Comparison of ENCODE assay signal across 10 cellular contexts in the genomic region with DNA sequence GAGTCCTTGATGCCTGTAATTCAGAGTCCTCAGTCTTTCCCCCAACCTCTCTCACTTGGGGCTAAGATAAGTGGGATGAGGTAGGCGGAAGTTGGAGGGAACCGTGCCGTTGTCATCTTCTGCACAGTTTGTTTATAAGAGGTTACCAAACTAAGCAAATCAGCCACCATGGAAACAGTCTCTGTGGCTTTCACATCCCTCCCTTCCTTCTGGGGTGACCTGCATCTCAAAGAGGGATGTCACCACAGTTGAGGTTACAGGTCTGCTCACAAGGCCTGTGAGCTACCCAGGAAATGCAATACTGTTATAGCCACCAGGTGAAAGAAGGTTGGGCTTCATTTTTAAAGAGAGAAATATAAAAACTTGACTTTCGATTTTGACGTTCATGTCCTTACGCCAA. TPM values are rescaled to one million over a fixed set of nuclear protein-coding genes. Genes with fewer than 3 reads are reported as not detected.
DNase-seq lines count a peak whose midpoint lies in the region; ATAC-seq, FAIRE-seq and TF ChIP-seq lines count a peak whose summit lies in the region.
"Had no signal": no experiment of that assay in that cellular context is flagged by ENCODE, and none has a peak within 500 bp of the region (broad histone marks: within the 10 kb centered on the region; RNA-seq: fewer than 3 reads in every experiment).

No MANE protein-coding gene starts in this region.

- H3K36me3 ChIP-seq in left ventricle myocardium inferior = no peaks in the 10 kb centered on the region

- H3K27me3 Mint-ChIP-seq in dendritic cell treated with granulocyte-macrophage colony-stimulating factor and Interleukin-4, amounts not matched to agents 40 ng/mL and 50 ng/mL, for 4 days = no peaks in the 10 kb centered on the region

- no peaks in the 10 kb centered on the region for H3K9me3 Mint-ChIP-seq in dendritic cell treated with granulocyte-macrophage colony-stimulating factor and Interleukin-4, amounts not matched to agents 40 ng/mL and 50 ng/mL, for 4 days

- peaks cover 9% of the 10 kb centered on the region for H3K4me1 ChIP-seq in left ventricle myocardium inferior

- no peak for TF ChIP-seq CTCF in left ventricle myocardium inferior (IDR thresholded peaks at IDR 0.05; ENCODE audit: borderline replicate concordance)
- no peak for TF ChIP-seq CTCF in dorsolateral prefrontal cortex (IDR thresholded peaks at IDR 0.05 in 54 of 56, conservative IDR thresholded peaks at IDR 0.05 in 2 of 56; ENCODE audit: low read depth in 1 of 56, partially characterized antibody in 56 of 56)

- H3K9me3 ChIP-seq in left ventricle myocardium inferior (replicated peaks) = no peaks in the 10 kb centered on the region

- intact Hi-C loops in dendritic cell treated with granulocyte-macrophage colony-stimulating factor and Interleukin-4, amounts not matched to agents 40 ng/mL and 50 ng/mL, for 4 days (cut with micrococcal nuclease) = no loop called here
- intact Hi-C loops in left ventricle myocardium inferior (cut with micrococcal nuclease) = no loop called here
- intact Hi-C loops in dorsolateral prefrontal cortex (cut with DNase I) = no loop called here

- no peaks in the 10 kb centered on the region for H3K27me3 ChIP-seq in left ventricle myocardium inferior (ENCODE audit: low read depth)
- peaks cover 0 to 74% (median 33%) of the 10 kb centered on the region in 45 donors for H3K27me3 ChIP-seq in dorsolateral prefrontal cortex

- DNase-seq in GM18507 (ENCODE audit: extremely low spot score, insufficient read length, low read depth) (peak; percentile 7), M059J (ENCODE audit: low read depth) (peak; percentile 25), left ventricle myocardium inferior (no peak), GM19240 (ENCODE audit: insufficient read length, low spot score) (no peak), dorsolateral prefrontal cortex (no peak), retina (no peak)
- DNase-seq: GDM1, glutamatergic neuron had no signal

- peak; percentile 92 for FAIRE-seq in GM18507 (lab: Jason Lieb, UNC)

- H3K4me1 Mint-ChIP-seq in dendritic cell treated with granulocyte-macrophage colony-stimulating factor and Interleukin-4, amounts not matched to agents 40 ng/mL and 50 ng/mL, for 4 days (ENCODE audit: low read depth) = peaks cover 51% of the 10 kb centered on the region

- H3K27ac ChIP-seq in left ventricle myocardium inferior (replicated peaks) (no peak overlapping the region), dorsolateral prefrontal cortex (no peak overlapping the region)

- ATAC-seq in GM21717 (IDR thresholded peaks at IDR 0.05; ENCODE audit: unreplicated experiment) = peak; percentile 64

- no peak overlapping the region for H3K4me3 Mint-ChIP-seq in dendritic cell treated with granulocyte-macrophage colony-stimulating factor and Interleukin-4, amounts not matched to agents 40 ng/mL and 50 ng/mL, for 4 days

- H3K36me3 Mint-ChIP-seq in dendritic cell treated with granulocyte-macrophage colony-stimulating factor and Interleukin-4, amounts not matched to agents 40 ng/mL and 50 ng/mL, for 4 days (ENCODE audit: low read depth) = peaks cover 7% of the 10 kb centered on the region

- H3K27ac Mint-ChIP-seq in dendritic cell treated with granulocyte-macrophage colony-stimulating factor and Interleukin-4, amounts not matched to agents 40 ng/mL and 50 ng/mL, for 4 days = peak overlapping the region; percentile 15

- H3K4me3 ChIP-seq in left ventricle myocardium inferior (no peak overlapping the region), dorsolateral prefrontal cortex (no peak overlapping the region)

RNA-seq across cellular contexts. Expression of gene RTL5, which starts 26.3 kb away (rescaled TPM):
- 0.12 and 0.39 TPM in 2 replicates for total RNA-seq in M059J (2014; rRNA removed; shearing (Covaris generic))
- total RNA-seq in left ventricle myocardium inferior (2.6 TPM), dorsolateral prefrontal cortex (10 to 100 TPM; 18.0 to 36.4 (median 27.1) TPM)

Comparison
In these comparisons a context has a peak if more than half of its experiments do, and no peak if none do; other contexts are left out.
1. DNase-seq: peak in GM18507 (single experiment) and M059J (single experiment); none in left ventricle myocardium inferior (single experiment), GM19240 (single experiment), dorsolateral prefrontal cortex (0 of 10) and retina (single experiment).